Comparison of ENCODE assay signal across 9 cellular contexts in genomic region chr20:25508083-25508770, GRCh38.
A peak's percentile ranks its signal among the peaks of the same experiment; 100 is the strongest.
DNase-seq lines count a peak whose midpoint lies in the region; ATAC-seq, FAIRE-seq and TF ChIP-seq lines count a peak whose summit lies in the region.
"Had no signal": no experiment of that assay in that cellular context is flagged by ENCODE, and none has a peak within 500 bp of the region (broad histone marks: within the 10 kb centered on the region; RNA-seq: fewer than 3 reads in every experiment).

No MANE protein-coding gene starts in this region.

- H3K27ac ChIP-seq in ACC112 (ENCODE audit: low read depth, low read length) (peak overlapping the region; percentile 59), HepG2 (ENCODE audit: extremely low read length, insufficient read depth, low read length) (peak overlapping the region; percentile 90)

- in situ Hi-C loops in HepG2 (cut with HindIII; ENCODE audit: extremely low pct_ligation_motif_present, low pct_unique_long_range_greater_than_20kb) = no loop called here

- H3K27me3 Mint-ChIP-seq in brain = no peaks in the 10 kb centered on the region
- no peaks in the 10 kb centered on the region for H3K27me3 Mint-ChIP-seq in activated T-helper 17 cell treated with anti-CD3 and anti-CD28 coated beads, Interleukin-2, amount 50 U/mL, for 72 hours
- H3K27me3 Mint-ChIP-seq in activated CD8-positive, alpha-beta T cell treated with anti-CD3 and anti-CD28 coated beads, Interleukin-2, amount 10 ng/mL, durations not matched to agents 7 days and 5 days (ENCODE audit: low read depth) = no peaks in the 10 kb centered on the region
- no peaks in the 10 kb centered on the region for H3K27me3 Mint-ChIP-seq in T-helper 17 cell

- peak; percentile 44 to 71; a peak in 3 of 4 replicates for TF ChIP-seq POLR2A in HepG2 (IDR thresholded peaks at IDR 0.05; ENCODE audit: insufficient read depth in 1 of 2, low read depth in 2 of 2, low read length in 2 of 2)

- H3K36me3 ChIP-seq in ACC112 (ENCODE audit: insufficient read depth, low read length) = peaks cover 3% of the 10 kb centered on the region; the same call in 1 of the 2 replicates
- peaks cover 43 to 78% of the 10 kb centered on the region in 2 experiments for H3K36me3 ChIP-seq in HepG2 (replicated peaks in 1 of 2; ENCODE audit: control insufficient read depth in 1 of 2, insufficient read depth in 2 of 2, low read length in 2 of 2)

- peaks cover 0 to 10% (median 5%) of the 10 kb centered on the region in 5 experiments for H3K9me3 Mint-ChIP-seq in brain
- no peaks in the 10 kb centered on the region for H3K9me3 Mint-ChIP-seq in activated T-helper 17 cell treated with anti-CD3 and anti-CD28 coated beads, Interleukin-2, amount 50 U/mL, for 72 hours
- peaks cover 5% of the 10 kb centered on the region for H3K9me3 Mint-ChIP-seq in activated CD8-positive, alpha-beta T cell treated with anti-CD3 and anti-CD28 coated beads, Interleukin-2, amount 10 ng/mL, durations not matched to agents 7 days and 5 days (ENCODE audit: insufficient read depth)

- 33% methylated on average over 9 of the region's 10 CpGs for WGBS in HepG2 (ENCODE audit: low lambda C conversion rate)

- no peak overlapping the region for H2AFZ ChIP-seq in ACC112 (ENCODE audit: low read length, unreplicated experiment)
- no peak overlapping the region for H2AFZ ChIP-seq in HepG2 (ENCODE audit: low read length)

- DNase-seq in HT1080 (ENCODE audit: low read depth) (peak; percentile 61), HepG2 (ENCODE audit: low spot score) (peak; percentile 100), T-helper 17 cell (no peak)
- no peak for DNase-seq in activated CD4-positive, alpha-beta T cell treated with anti-CD3 and anti-CD28 coated beads for 1 hour
- DNase-seq in activated CD8-positive, alpha-beta T cell treated with anti-CD3 and anti-CD28 coated beads, Interleukin-2, amount 10 ng/mL, durations not matched to agents 7 days and 5 days = no peak
- DNase-seq: stimulated activated CD4-positive, alpha-beta T cell treated with anti-CD3 and anti-CD28 coated beads, Interleukin-1b, Interleukin-23, amount 100 ng/mL, for 48 hours had no signal

- POLR2A ChIA-PET in HepG2 (lab: Yijun Ruan, JAX) = interaction anchor here (0.7 to 4.2 kb wide), 32 partner anchors 10 to 501 kb away, joined by 3 to 58 read pairs (median 4); partner anchors contain the start of genes ENTPD6, GINS1, NINL and PYGB
- POLR2A ChIA-PET in activated CD8-positive, alpha-beta T cell treated with anti-CD3 and anti-CD28 coated beads, Interleukin-2, amount 10 ng/mL, durations not matched to agents 7 days and 5 days (lab: Charles Lee) = no interaction called here

- TF ChIP-seq RAD21 in HepG2 (CRISPR knock-in tag; IDR thresholded peaks at IDR 0.05) = peak; percentile 54

- H3K4me1 ChIP-seq in ACC112 (ENCODE audit: control insufficient read depth, insufficient read depth, low read length, unreplicated experiment) (peaks cover 17% of the 10 kb centered on the region), HepG2 (ENCODE audit: insufficient read depth, low read length) (peaks cover 29% of the 10 kb centered on the region)

- CTCF ChIA-PET in HepG2 (lab: Yijun Ruan, JAX; ENCODE audit: low intra/inter-chr PET ratio, low total read pairs) = no interaction called here
- CTCF ChIA-PET in activated CD8-positive, alpha-beta T cell treated with anti-CD3 and anti-CD28 coated beads, Interleukin-2, amount 10 ng/mL, durations not matched to agents 7 days and 5 days (lab: Charles Lee) = no interaction called here

- peak; percentile 96 to 98 for TF ChIP-seq EP300 in HepG2 (IDR thresholded peaks at IDR 0.05; ENCODE audit: low read depth in 2 of 2, low read length in 2 of 2)
- peak; percentile 98 for TF ChIP-seq EP300 in HepG2 (CRISPR knock-in tag; IDR thresholded peaks at IDR 0.05; ENCODE audit: borderline replicate concordance)

- H3K9me3 ChIP-seq in HepG2 (ENCODE audit: low read length) = no peaks in the 10 kb centered on the region
- H3K9me3 ChIP-seq in T-helper 17 cell (ENCODE audit: control insufficient read depth, low read length, poor library complexity, severe bottlenecking) = no peaks in the 10 kb centered on the region

- FAIRE-seq in HepG2 (lab: Jason Lieb, UNC) = peak; percentile 98

- no peak overlapping the region for H3K4me3 ChIP-seq in ACC112 (ENCODE audit: low read depth, low read length)
- H3K4me3 ChIP-seq in HepG2 (replicated peaks in 1 of 3; ENCODE audit: insufficient read depth in 1 of 3, low read depth in 2 of 3, low read length in 3 of 3) = peak overlapping the region in 1 of 3 experiments; percentile 59; a peak in 2 of 6 replicates

- H3K4me1 Mint-ChIP-seq in brain (no peaks in the 10 kb centered on the region), T-helper 17 cell (peaks cover 3% of the 10 kb centered on the region)
- no peaks in the 10 kb centered on the region for H3K4me1 Mint-ChIP-seq in activated T-helper 17 cell treated with anti-CD3 and anti-CD28 coated beads, Interleukin-2, amount 50 U/mL, for 72 hours
- H3K4me1 Mint-ChIP-seq in activated CD8-positive, alpha-beta T cell treated with anti-CD3 and anti-CD28 coated beads, Interleukin-2, amount 10 ng/mL, durations not matched to agents 7 days and 5 days (ENCODE audit: low read depth) = no peaks in the 10 kb centered on the region

- peaks cover 80% of the 10 kb centered on the region for H3K36me3 Mint-ChIP-seq in brain
- H3K36me3 Mint-ChIP-seq in activated T-helper 17 cell treated with anti-CD3 and anti-CD28 coated beads, Interleukin-2, amount 50 U/mL, for 72 hours (ENCODE audit: low read depth) = peaks cover 20% of the 10 kb centered on the region
- H3K36me3 Mint-ChIP-seq in activated CD8-positive, alpha-beta T cell treated with anti-CD3 and anti-CD28 coated beads, Interleukin-2, amount 10 ng/mL, durations not matched to agents 7 days and 5 days (ENCODE audit: low read depth) = no peaks in the 10 kb centered on the region
- H3K36me3 Mint-ChIP-seq in T-helper 17 cell (ENCODE audit: low read depth) = peaks cover 4% of the 10 kb centered on the region

- BruUV-seq in HepG2 (replicated peaks; lab: Mats Ljungman, UMichigan) = TSS peak; percentile 87

- H3K4me3 Mint-ChIP-seq in brain (no peak overlapping the region), T-helper 17 cell (no peak overlapping the region)
- no peak overlapping the region for H3K4me3 Mint-ChIP-seq in activated T-helper 17 cell treated with anti-CD3 and anti-CD28 coated beads, Interleukin-2, amount 50 U/mL, for 72 hours
- no peak overlapping the region for H3K4me3 Mint-ChIP-seq in activated CD8-positive, alpha-beta T cell treated with anti-CD3 and anti-CD28 coated beads, Interleukin-2, amount 10 ng/mL, durations not matched to agents 7 days and 5 days

- H3K27me3 ChIP-seq in ACC112 (ENCODE audit: insufficient read depth, low read length) (no peaks in the 10 kb centered on the region), HepG2 (ENCODE audit: control insufficient read depth in 1 of 2, insufficient read depth in 2 of 2, low read length in 2 of 2) (no peaks in the 10 kb centered on the region)

- intact Hi-C loops in HepG2 (cut with micrococcal nuclease; ENCODE audit: unreplicated experiment) = loop anchor here (1.0 to 10.0 kb wide), 6 partner anchors 18 to 187 kb away; partner anchors contain the start of genes NINL and ZNF337

- TF ChIP-seq CTCF in brain (conservative IDR thresholded peaks at IDR 0.05) (no peak), HepG2 (CRISPR knock-in tag; IDR thresholded peaks at IDR 0.05) (no peak; the same call in 1 of the 2 replicates)

- no peaks in the 10 kb centered on the region for H4K20me1 ChIP-seq in HepG2 (ENCODE audit: insufficient read depth, low read length)

- H3K9ac ChIP-seq in HepG2 (ENCODE audit: insufficient read depth, low read depth, low read length) = peak overlapping the region; percentile 68

- peak overlapping the region; percentile 81 for H3K4me2 ChIP-seq in HepG2 (ENCODE audit: low read depth, low read length)

- ATAC-seq in HepG2 (peak; percentile 96), T-helper 17 cell (no peak)
- ATAC-seq in activated T-helper 17 cell treated with anti-CD3 and anti-CD28 coated beads, Interleukin-2, amount 50 U/mL, for 72 hours (replicated peaks) = no peak
- ATAC-seq in activated CD8-positive, alpha-beta T cell treated with anti-CD3 and anti-CD28 coated beads, Interleukin-2, amount 10 ng/mL, durations not matched to agents 7 days and 5 days = no peak

- no peaks in the 10 kb centered on the region for H3K79me2 ChIP-seq in ACC112 (ENCODE audit: control insufficient read depth, insufficient read depth, low read length, unreplicated experiment)
- H3K79me2 ChIP-seq in HepG2 (ENCODE audit: insufficient read depth, low read length) = no peaks in the 10 kb centered on the region

- H3K27ac Mint-ChIP-seq in brain = peak overlapping the region in 3 of 5 experiments; percentile 26 to 73 (median 71)
- no peak overlapping the region for H3K27ac Mint-ChIP-seq in activated T-helper 17 cell treated with anti-CD3 and anti-CD28 coated beads, Interleukin-2, amount 50 U/mL, for 72 hours
- no peak overlapping the region for H3K27ac Mint-ChIP-seq in activated CD8-positive, alpha-beta T cell treated with anti-CD3 and anti-CD28 coated beads, Interleukin-2, amount 10 ng/mL, durations not matched to agents 7 days and 5 days
- no peak overlapping the region for H3K27ac Mint-ChIP-seq in T-helper 17 cell

TF ChIP-seq in HepG2, 621 proteins besides CTCF, POLR2A, EP300 and RAD21 (continues in another document):
- TF ChIP-seq ERF (CRISPR knock-in tag; IDR thresholded peaks at IDR 0.05) (peak; percentile 99; the same call in 1 of the 2 replicates), ZGPAT (CRISPR knock-in tag; IDR thresholded peaks at IDR 0.05) (peak; percentile 100), HMG20B (CRISPR knock-in tag; conservative IDR thresholded peaks at IDR 0.05) (peak; percentile 92), ZNF749 (CRISPR knock-in tag; IDR thresholded peaks at IDR 0.05; ENCODE audit: borderline replicate concordance) (peak; percentile 80; the same call in 1 of the 2 replicates), ZNF12 (CRISPR knock-in tag; IDR thresholded peaks at IDR 0.05) (peak; percentile 88), HNRNPH1 (optimal IDR thresholded peaks at IDR 0.05; ENCODE audit: low read depth, low read length) (no peak)

Comparison
In these comparisons a context has a peak if more than half of its experiments do, and no peak if none do; other contexts are left out.
1. DNase-seq: peak in HT1080 (single experiment) and HepG2 (single experiment); none in activated CD4-positive, alpha-beta T cell treated with anti-CD3 and anti-CD28 coated beads for 1 hour (single experiment), activated CD8-positive, alpha-beta T cell treated with anti-CD3 and anti-CD28 coated beads, Interleukin-2, amount 10 ng/mL, durations not matched to agents 7 days and 5 days (single experiment) and T-helper 17 cell (0 of 3).
2. H3K27ac Mint-ChIP-seq: peak in brain (3 of 5); none in activated T-helper 17 cell treated with anti-CD3 and anti-CD28 coated beads, Interleukin-2, amount 50 U/mL, for 72 hours (single experiment), activated CD8-positive, alpha-beta T cell treated with anti-CD3 and anti-CD28 coated beads, Interleukin-2, amount 10 ng/mL, durations not matched to agents 7 days and 5 days (single experiment) and T-helper 17 cell (single experiment).